Comparison of ENCODE assay signal across 8 cellular contexts in the genomic region with DNA sequence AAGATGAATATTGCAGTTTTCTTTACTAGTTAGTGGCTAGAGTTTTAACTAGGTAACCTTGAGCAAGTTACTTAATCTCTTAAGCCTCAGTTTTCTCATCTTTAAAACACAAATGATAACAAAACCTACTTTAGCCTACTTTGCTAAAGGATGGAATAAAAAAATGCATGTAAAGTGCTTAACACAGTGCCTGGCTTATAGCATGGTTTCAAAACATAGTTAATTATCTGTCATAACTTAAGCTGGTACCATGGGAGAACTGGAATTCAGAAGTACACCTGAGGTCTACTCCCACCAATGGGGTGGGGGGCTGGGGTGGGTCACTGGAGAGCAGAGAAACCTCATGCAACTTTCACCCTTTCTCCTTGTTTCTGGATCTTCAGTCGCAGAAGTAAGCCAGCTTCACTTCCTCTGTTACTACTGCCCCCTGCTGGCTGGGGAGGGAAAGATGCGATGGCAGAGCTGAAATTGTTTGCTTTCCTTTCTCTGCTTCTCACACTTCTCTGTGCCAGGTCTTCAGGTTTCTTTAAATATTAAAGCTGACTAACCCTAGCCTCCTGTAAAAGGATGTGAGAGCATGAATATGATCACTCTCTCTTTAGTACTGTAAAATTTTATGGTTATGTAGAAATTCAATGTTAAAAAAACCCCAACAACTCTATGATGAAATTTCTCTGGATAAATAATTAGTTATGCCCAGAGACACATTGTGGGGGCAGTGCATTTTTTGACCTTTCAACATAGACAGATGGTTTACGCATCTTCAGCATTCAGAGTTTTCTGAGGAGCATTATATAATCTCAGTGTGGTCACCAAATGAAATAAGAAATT.
DNase-seq lines count a peak whose midpoint lies in the region; ATAC-seq and TF ChIP-seq lines count a peak whose summit lies in the region.

No MANE protein-coding gene starts in this region.

- ATAC-seq in HG03045 (IDR thresholded peaks at IDR 0.05; ENCODE audit: unreplicated experiment): peak; percentile 67
- ATAC-seq in effector memory CD8-positive, alpha-beta T cell (replicated peaks): no peak

- intact Hi-C loops in activated CD4-positive, alpha-beta memory T cell treated with anti-CD3 and anti-CD28 coated beads for 36 hours (cut with micrococcal nuclease): loop anchor here (1.0 to 5.0 kb wide), 3 partner anchors 234 to 393 kb away; no protein-coding TSS in a partner anchor

- H3K4me1 Mint-ChIP-seq in activated CD4-positive, alpha-beta memory T cell treated with anti-CD3 and anti-CD28 coated beads for 36 hours (ENCODE audit: low read depth): no peaks in the 10 kb centered on the region
- no peaks in the 10 kb centered on the region for H3K4me1 Mint-ChIP-seq in effector memory CD8-positive, alpha-beta T cell (ENCODE audit: low read depth in 2 of 2)
- peaks cover 3% of the 10 kb centered on the region for H3K4me1 Mint-ChIP-seq in mesothelial cell of epicardium

- no peak overlapping the region for H3K27ac Mint-ChIP-seq in activated CD4-positive, alpha-beta memory T cell treated with anti-CD3 and anti-CD28 coated beads for 36 hours
- no peak overlapping the region for H3K27ac Mint-ChIP-seq in effector memory CD8-positive, alpha-beta T cell
- no peak overlapping the region for H3K27ac Mint-ChIP-seq in mesothelial cell of epicardium

- no peaks in the 10 kb centered on the region for H3K36me3 Mint-ChIP-seq in activated CD4-positive, alpha-beta memory T cell treated with anti-CD3 and anti-CD28 coated beads for 36 hours
- no peaks in the 10 kb centered on the region for H3K36me3 Mint-ChIP-seq in effector memory CD8-positive, alpha-beta T cell (ENCODE audit: insufficient read depth)
- H3K36me3 Mint-ChIP-seq in mesothelial cell of epicardium: no peaks in the 10 kb centered on the region

- POLR2A ChIA-PET in activated CD4-positive, alpha-beta memory T cell treated with anti-CD3 and anti-CD28 coated beads for 36 hours (lab: Charles Lee): no interaction called here

- H3K4me3 Mint-ChIP-seq in activated CD4-positive, alpha-beta memory T cell treated with anti-CD3 and anti-CD28 coated beads for 36 hours: no peak overlapping the region
- H3K4me3 Mint-ChIP-seq in effector memory CD8-positive, alpha-beta T cell: no peak overlapping the region
- H3K4me3 Mint-ChIP-seq in mesothelial cell of epicardium: no peak overlapping the region

- DNase-seq in NCI-H510A treated with DMSO at 0.1 percent for 48 hours (lab: John Stamatoyannopoulos, UW): peak; percentile 38
- DNase-seq in NCI-H510A (lab: John Stamatoyannopoulos, UW): no peak
- DNase-seq in NCI-H446 treated with DMSO at 0.1 percent for 48 hours (lab: John Stamatoyannopoulos, UW): peak; percentile 74
- DNase-seq in activated CD4-positive, alpha-beta memory T cell treated with anti-CD3 and anti-CD28 coated beads for 36 hours: peak; percentile 75
- peak; percentile 27 to 37 (median 36) for DNase-seq in effector memory CD8-positive, alpha-beta T cell
- DNase-seq in mesothelial cell of epicardium (ENCODE audit: low spot score in 2 of 2, unreplicated experiment in 2 of 2): peak; percentile 59 to 85
- peak; percentile 30 to 38 for DNase-seq in stimulated activated CD8-positive, alpha-beta memory T cell treated with anti-CD3 and anti-CD28 coated beads, Interleukin-15, amount 100 ng/mL, for 48 hours (ENCODE audit: low read depth in 2 of 2)

- H3K9me3 Mint-ChIP-seq in activated CD4-positive, alpha-beta memory T cell treated with anti-CD3 and anti-CD28 coated beads for 36 hours: no peaks in the 10 kb centered on the region
- peaks cover 0 to 2% of the 10 kb centered on the region in 2 donors for H3K9me3 Mint-ChIP-seq in effector memory CD8-positive, alpha-beta T cell
- H3K9me3 Mint-ChIP-seq in mesothelial cell of epicardium: peaks cover 14% of the 10 kb centered on the region

- H3K27me3 Mint-ChIP-seq in activated CD4-positive, alpha-beta memory T cell treated with anti-CD3 and anti-CD28 coated beads for 36 hours: peaks cover 2% of the 10 kb centered on the region
- peaks cover 0 to 8% of the 10 kb centered on the region in 2 donors for H3K27me3 Mint-ChIP-seq in effector memory CD8-positive, alpha-beta T cell
- peaks cover 37% of the 10 kb centered on the region for H3K27me3 Mint-ChIP-seq in mesothelial cell of epicardium (ENCODE audit: low read depth)

- peak; percentile 92 for TF ChIP-seq CTCF in mesothelial cell of epicardium (IDR thresholded peaks at IDR 0.05; ENCODE audit: unreplicated experiment)

- CTCF ChIA-PET in activated CD4-positive, alpha-beta memory T cell treated with anti-CD3 and anti-CD28 coated beads for 36 hours (lab: Charles Lee): interaction anchor here (0.6 to 3.8 kb wide), 17 partner anchors 10 to 396 kb away, joined by 3 to 24 read pairs (median 4); partner anchors contain the start of gene HLX
